Comparison of ENCODE assay signal across 16 cellular contexts in the genomic region with DNA sequence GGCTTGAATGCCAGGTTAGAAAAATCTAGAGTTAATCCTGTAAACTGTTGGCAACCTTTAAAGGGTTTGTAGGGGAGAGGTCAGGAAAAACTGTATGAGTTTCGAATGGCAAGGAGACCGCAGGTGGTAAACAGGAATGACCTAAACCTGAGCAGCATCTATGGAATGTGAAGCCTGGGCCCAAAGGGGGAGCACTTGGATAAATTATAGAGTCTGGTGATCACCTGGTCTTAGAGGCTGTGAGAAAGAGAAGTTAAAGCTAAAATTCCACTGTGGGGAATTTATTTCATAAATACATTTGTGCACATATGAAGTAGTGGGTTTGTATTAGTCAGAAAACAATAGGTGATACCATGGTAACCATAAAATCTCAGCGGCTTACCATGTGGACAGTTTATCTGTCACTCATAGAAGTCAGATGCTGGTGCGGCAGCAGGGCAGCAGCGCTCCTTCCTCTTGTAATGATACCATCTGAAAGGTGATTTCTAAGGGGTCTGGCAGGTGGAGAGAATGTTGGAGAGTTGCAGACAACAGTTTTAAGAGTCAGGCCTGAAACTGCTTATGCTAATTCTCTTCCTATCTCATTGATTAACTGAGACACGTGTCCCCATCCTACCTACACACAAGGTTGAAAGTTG.
DNase-seq lines count a peak whose midpoint lies in the region; TF ChIP-seq lines count a peak whose summit lies in the region.
"Had no signal": no experiment of that assay in that cellular context is flagged by ENCODE, and none has a peak within 500 bp of the region (broad histone marks: within the 10 kb centered on the region; RNA-seq: fewer than 3 reads in every experiment).

No MANE protein-coding gene starts in this region.

- no peaks in the 10 kb centered on the region for H3K27me3 ChIP-seq in kidney epithelial cell (ENCODE audit: control insufficient read depth, insufficient read depth, low read length)
- H3K27me3 ChIP-seq: gastroesophageal sphincter, left lung, thyroid gland had no signal

- H3K4me3 ChIP-seq in astrocyte of the cerebellum (ENCODE audit: low read depth, low read length) (no peak overlapping the region), kidney epithelial cell (ENCODE audit: low read depth, low read length) (no peak overlapping the region)
- H3K4me3 ChIP-seq: gastroesophageal sphincter, left lung, thyroid gland had no signal

- DNase-seq in ELF-1 (ENCODE audit: low read depth, low spot score) (peak; percentile 30), NCI-H1930 (lab: John Stamatoyannopoulos, UW) (peak; percentile 10 to 19), astrocyte of the cerebellum (ENCODE audit: low read depth) (no peak), kidney epithelial cell (ENCODE audit: low read depth) (peak; percentile 12), NCI-H2196 (lab: John Stamatoyannopoulos, UW; ENCODE audit: unreplicated experiment) (no peak), NCI-H2196 treated with DMSO at 0.1 percent for 48 hours (lab: John Stamatoyannopoulos, UW; ENCODE audit: unreplicated experiment) (no peak), GM19240 (ENCODE audit: insufficient read length, low spot score) (no peak)
- DNase-seq: activated CD8-positive, alpha-beta T cell treated with anti-CD3 and anti-CD28 coated beads for 36 hours; activated naive CD4-positive, alpha-beta T cell treated with Interleukin-2 at 50 U/mL for 16 hours; cortex of kidney; left lung; MM.1S; nephron progenitor cell; T-helper 2 cell; thyroid gland had no signal

- TF ChIP-seq CTCF in astrocyte of the cerebellum (IDR thresholded peaks at IDR 0.05; ENCODE audit: low read depth, low read length, missing control alignments), result peak; percentile 6
- peak; percentile 21 for TF ChIP-seq CTCF in kidney epithelial cell (IDR thresholded peaks at IDR 0.05; ENCODE audit: insufficient read depth, low read length, poor library complexity, severe bottlenecking)

- in situ Hi-C loops in astrocyte of the cerebellum (cut with HindIII; ENCODE audit: low sequenced_read_pairs), result no loop called here

- H3K36me3 ChIP-seq in kidney epithelial cell (ENCODE audit: control insufficient read depth, insufficient read depth, low read length), result no peaks in the 10 kb centered on the region
- H3K36me3 ChIP-seq: gastroesophageal sphincter, left lung, thyroid gland had no signal

Comparison
In these comparisons a context has a peak if more than half of its experiments do, and no peak if none do; other contexts are left out.
1. DNase-seq: peak in ELF-1 (single experiment), NCI-H1930 (2 of 2) and kidney epithelial cell (single experiment); none in astrocyte of the cerebellum (single experiment), NCI-H2196 (single experiment), NCI-H2196 treated with DMSO at 0.1 percent for 48 hours (single experiment) and GM19240 (single experiment).